ENCODE assay signal across 8 cellular contexts in the genomic region with DNA sequence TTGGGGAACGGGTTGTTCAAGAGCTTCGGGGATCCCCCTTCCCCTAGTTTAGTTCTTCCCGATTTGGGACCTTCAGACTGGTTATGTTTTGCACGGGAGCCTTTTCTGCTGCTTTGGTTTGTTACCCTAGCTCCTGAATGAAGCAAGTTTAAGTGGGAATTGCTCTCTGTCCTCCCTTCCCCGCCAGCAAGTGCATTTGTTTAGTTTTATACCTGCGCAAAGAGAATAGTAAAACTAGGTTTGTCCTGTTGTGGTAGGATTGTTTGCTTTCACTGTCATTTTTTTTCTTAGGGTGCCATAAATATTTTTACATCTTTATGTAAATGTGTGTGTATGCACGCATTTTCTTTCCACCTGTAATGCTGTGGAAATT. TPM values are rescaled to one million over a fixed set of nuclear protein-coding genes. Genes with fewer than 3 reads are reported as not detected.
DNase-seq lines count a peak whose midpoint lies in the region; ATAC-seq and TF ChIP-seq lines count a peak whose summit lies in the region.

No MANE protein-coding gene starts in this region.

- H3K4me3 Mint-ChIP-seq in osteocyte (ENCODE audit: unreplicated experiment), result peak overlapping the region; percentile 87

- DNase-seq in RKO (ENCODE audit: low spot score), result peak; percentile 14
- no peak for DNase-seq in osteocyte (ENCODE audit: extremely low spot score, unreplicated experiment)
- no peak for DNase-seq in SK-N-DZ (ENCODE audit: low spot score)
- no peak for DNase-seq in OCI-M2 (lab: John Stamatoyannopoulos, UW; ENCODE audit: unreplicated experiment)
- DNase-seq in HEK293T (ENCODE audit: extremely low spot score), result no peak

- no peak for TF ChIP-seq CTCF in osteocyte (IDR thresholded peaks at IDR 0.05)

- peaks cover 60% of the 10 kb centered on the region for H3K27me3 Mint-ChIP-seq in osteocyte (ENCODE audit: unreplicated experiment)

- H3K4me3 ChIP-seq in GM08714 (ENCODE audit: low read length) (peak overlapping the region; percentile 58), esophagus (ENCODE audit: low read depth in 1 of 2, low read length in 2 of 2) (peak overlapping the region; percentile 74 to 88)

- no peaks in the 10 kb centered on the region for H3K27me3 ChIP-seq in esophagus (ENCODE audit: control insufficient read depth in 1 of 2, insufficient read depth in 2 of 2, low read length in 2 of 2)

- POLR2A ChIA-PET in HEK293T (lab: Yijun Ruan, JAX), result interaction anchor here (1.2 to 2.0 kb wide), 7 partner anchors 9 to 95 kb away, joined by 4 to 12 read pairs (median 7); partner anchors contain the start of gene LCA5

- H3K4me1 Mint-ChIP-seq in osteocyte (ENCODE audit: unreplicated experiment), result peaks cover 13% of the 10 kb centered on the region

- peaks cover 2 to 4% of the 10 kb centered on the region in 2 donors for H3K4me1 ChIP-seq in esophagus (ENCODE audit: control insufficient read depth in 2 of 2, insufficient read depth in 2 of 2, low read length in 1 of 2)

- H3K9me3 Mint-ChIP-seq in osteocyte (ENCODE audit: unreplicated experiment), result no peaks in the 10 kb centered on the region

- no peaks in the 10 kb centered on the region for H3K36me3 ChIP-seq in esophagus (ENCODE audit: control insufficient read depth in 2 of 2, insufficient read depth in 2 of 2, low read length in 1 of 2)

- 12 to 16% methylated on average over 7 of the region's 7 CpGs for WGBS in esophagus, 2 donors

- peak overlapping the region; percentile 66 to 71 for H3K27ac ChIP-seq in esophagus (ENCODE audit: low read depth in 2 of 2, low read length in 1 of 2)

- no peak for ATAC-seq in HG03196 (IDR thresholded peaks at IDR 0.05; ENCODE audit: unreplicated experiment)

- H3K36me3 Mint-ChIP-seq in osteocyte (ENCODE audit: unreplicated experiment), result no peaks in the 10 kb centered on the region

- H3K27ac Mint-ChIP-seq in osteocyte (ENCODE audit: unreplicated experiment), result no peak overlapping the region

- CTCF ChIA-PET in HEK293T (lab: Yijun Ruan, JAX), result interaction anchor here (0.9 kb wide), 1 partner anchor 41 kb away, joined by 3 read pairs; no protein-coding TSS in a partner anchor

- no peaks in the 10 kb centered on the region for H3K9me3 ChIP-seq in esophagus (ENCODE audit: control insufficient read depth in 2 of 2, insufficient read depth in 1 of 2, low read depth in 1 of 2, low read length in 1 of 2)

TF ChIP-seq in HEK293T, 16 proteins besides CTCF, POLR2A, EP300 and RAD21:
- no peak for TF ChIP-seq TARDBP (IDR thresholded peaks at IDR 0.05)
- TF ChIP-seq PKNOX1 (IDR thresholded peaks at IDR 0.05), result no peak
- no peak for TF ChIP-seq L3MBTL2 (conservative IDR thresholded peaks at IDR 0.05)
- TF ChIP-seq HDGF (IDR thresholded peaks at IDR 0.05; ENCODE audit: borderline replicate concordance), result no peak
- no peak for TF ChIP-seq SP1 (IDR thresholded peaks at IDR 0.05)
- no peak for TF ChIP-seq NFRKB (IDR thresholded peaks at IDR 0.05)
- TF ChIP-seq BHLHE40 (IDR thresholded peaks at IDR 0.05; ENCODE audit: borderline replicate concordance), result no peak
- no peak for TF ChIP-seq FOXM1 (IDR thresholded peaks at IDR 0.05; ENCODE audit: borderline replicate concordance)
- no peak for TF ChIP-seq ARNT (IDR thresholded peaks at IDR 0.05)
- TF ChIP-seq SUZ12 (IDR thresholded peaks at IDR 0.05), result no peak
- TF ChIP-seq ELF4 (IDR thresholded peaks at IDR 0.05), result no peak
- TF ChIP-seq ZNF384 (IDR thresholded peaks at IDR 0.05), result no peak
- no peak for TF ChIP-seq FOXK2 (IDR thresholded peaks at IDR 0.05)
- TF ChIP-seq FOXA1 (IDR thresholded peaks at IDR 0.05), result no peak
TF ChIP-seq in HEK293T: peak in this region for 0.

RNA-seq across cellular contexts. Expression of gene SH3BGRL2, which starts 0.7 kb away (rescaled TPM):
- 10 to 100 TPM; 28.8 to 52.5 TPM for polyA plus RNA-seq in esophagus
- total RNA-seq in osteocyte, result 1.5 and 1.9 TPM in 2 replicates
- polyA plus RNA-seq in SK-N-DZ (2014; cell fraction: cytosol; rRNA removed), result 16.0 and 18.1 TPM in 2 replicates
- 9.7 and 12.4 TPM in 2 replicates for polyA plus RNA-seq in SK-N-DZ (2014; cell fraction: nucleus; rRNA removed)
